ENCODE assay signal across 14 cellular contexts in the genomic region with DNA sequence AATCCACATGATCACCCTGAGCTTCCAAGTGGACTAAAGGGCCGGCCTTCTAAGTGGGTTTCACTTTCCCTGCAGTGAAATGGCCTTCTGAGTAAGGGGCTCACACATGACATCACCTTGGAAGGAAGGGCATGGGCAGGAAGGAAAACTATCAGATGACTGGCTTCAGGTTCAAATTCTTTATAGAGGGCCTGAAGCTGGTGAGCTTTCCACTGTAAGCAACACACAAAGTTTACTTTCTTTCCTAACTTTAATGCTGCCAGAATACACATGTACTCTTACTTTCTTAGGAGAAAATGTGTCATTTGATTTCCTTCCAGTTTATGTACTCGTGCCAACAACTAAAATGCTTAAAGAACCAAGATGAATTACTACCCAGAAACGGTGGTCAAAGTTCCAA.
A peak's percentile ranks its signal among the peaks of the same experiment; 100 is the strongest.
DNase-seq lines count a peak whose midpoint lies in the region; ATAC-seq and TF ChIP-seq lines count a peak whose summit lies in the region.
"Had no signal": no experiment of that assay in that cellular context is flagged by ENCODE, and none has a peak within 500 bp of the region (broad histone marks: within the 10 kb centered on the region; RNA-seq: fewer than 3 reads in every experiment).

No MANE protein-coding gene starts in this region.

- intact Hi-C loops in activated naive CD4-positive, alpha-beta T cell treated with anti-CD3 and anti-CD28 coated beads for 36 hours (cut with micrococcal nuclease): no loop called here
- intact Hi-C loops in left lung (cut with DNase I): no loop called here

- H3K36me3 Mint-ChIP-seq in activated naive CD4-positive, alpha-beta T cell treated with anti-CD3 and anti-CD28 coated beads for 36 hours (ENCODE audit: low read depth): peaks cover 28% of the 10 kb centered on the region

- ATAC-seq in left lung: peak; percentile 27
- ATAC-seq in thoracic aorta (ENCODE audit: insufficient number of reproducible peaks, low FRiP score, low read depth): no peak
- no peak for ATAC-seq in HG02885 (IDR thresholded peaks at IDR 0.05; ENCODE audit: poor library complexity, unreplicated experiment)
- ATAC-seq: K562, T-cell had no signal

- H3K4me1 ChIP-seq in left lung (peaks cover 26 to 68% of the 10 kb centered on the region in 2 donors), thoracic aorta (ENCODE audit: control insufficient read depth in 1 of 2, low read depth in 2 of 2) (peaks cover 56 to 99% of the 10 kb centered on the region in 2 donors)

- H3K4me1 Mint-ChIP-seq in activated naive CD4-positive, alpha-beta T cell treated with anti-CD3 and anti-CD28 coated beads for 36 hours (ENCODE audit: low read depth): peaks cover 88% of the 10 kb centered on the region

- peak overlapping the region; percentile 68 for H3K27ac Mint-ChIP-seq in activated naive CD4-positive, alpha-beta T cell treated with anti-CD3 and anti-CD28 coated beads for 36 hours

- TF ChIP-seq CTCF in astrocyte of the cerebellum (IDR thresholded peaks at IDR 0.05; ENCODE audit: low read depth, low read length, missing control alignments) (no peak), left lung (IDR thresholded peaks at IDR 0.05) (no peak), thoracic aorta (IDR thresholded peaks at IDR 0.05) (no peak)

- H3K9me3 Mint-ChIP-seq in activated naive CD4-positive, alpha-beta T cell treated with anti-CD3 and anti-CD28 coated beads for 36 hours: no peaks in the 10 kb centered on the region
- H3K9me3 Mint-ChIP-seq: T-cell had no signal

- no peak overlapping the region for H3K4me3 ChIP-seq in astrocyte of the cerebellum (ENCODE audit: low read depth, low read length)
- no peak overlapping the region for H3K4me3 ChIP-seq in left lung
- H3K4me3 ChIP-seq in thoracic aorta: peak overlapping the region; percentile 56
- H3K4me3 ChIP-seq: cardiac muscle cell, K562 had no signal

- H3K36me3 ChIP-seq in left lung (peaks cover 0 to 13% of the 10 kb centered on the region in 2 donors), thoracic aorta (peaks cover 7% of the 10 kb centered on the region)

- no peaks in the 10 kb centered on the region for H3K27me3 ChIP-seq in left lung
- no peaks in the 10 kb centered on the region for H3K27me3 ChIP-seq in thoracic aorta (replicated peaks; ENCODE audit: insufficient read depth)
- H3K27me3 ChIP-seq: cardiac muscle cell had no signal

- no peaks in the 10 kb centered on the region for H3K9me3 ChIP-seq in left lung
- H3K9me3 ChIP-seq in thoracic aorta: no peaks in the 10 kb centered on the region

- DNase-seq in activated naive CD4-positive, alpha-beta T cell treated with anti-CD3 and anti-CD28 coated beads for 36 hours: no peak
- DNase-seq in activated naive CD4-positive, alpha-beta T cell treated with anti-CD3 and anti-CD28 coated beads, Interleukin-2, amount 50 U/mL, for 16 hours: no peak
- DNase-seq in astrocyte of the cerebellum (ENCODE audit: low read depth) (peak; percentile 31), left lung (no peak), thoracic aorta (ENCODE audit: low spot score) (no peak), Ammon's horn (ENCODE audit: low spot score) (no peak)
- no peak for DNase-seq in stimulated activated CD4-positive, alpha-beta T cell treated with anti-CD3 and anti-CD28 coated beads, Interleukin-2, amount 100 ng/mL, for 48 hours
- DNase-seq: activated CD4-positive, alpha-beta T cell treated with anti-CD3 and anti-CD28 coated beads, Interleukin-2, amount 50 U/mL, for 48 hours; NCI-H1930; nucleus accumbens; T-cell had no signal

- H3K27ac ChIP-seq in left lung: peak overlapping the region; percentile 1 to 40
- peak overlapping the region; percentile 51 to 91 for H3K27ac ChIP-seq in thoracic aorta
- H3K27ac ChIP-seq: cardiac muscle cell had no signal

- CTCF ChIA-PET in activated naive CD4-positive, alpha-beta T cell treated with anti-CD3 and anti-CD28 coated beads for 36 hours (lab: Charles Lee): interaction anchor here (0.9 kb wide), 1 partner anchor 17 kb away, joined by 3 read pairs; no protein-coding TSS in a partner anchor

- no peaks in the 10 kb centered on the region for H3K27me3 Mint-ChIP-seq in activated naive CD4-positive, alpha-beta T cell treated with anti-CD3 and anti-CD28 coated beads for 36 hours (ENCODE audit: low read depth)
- H3K27me3 Mint-ChIP-seq: T-cell had no signal

- H3K4me3 Mint-ChIP-seq in activated naive CD4-positive, alpha-beta T cell treated with anti-CD3 and anti-CD28 coated beads for 36 hours: no peak overlapping the region

- in situ Hi-C loops in astrocyte of the cerebellum (cut with HindIII; ENCODE audit: low sequenced_read_pairs): no loop called here
